ENCODE assay signal across 8 cellular contexts in the genomic region with DNA sequence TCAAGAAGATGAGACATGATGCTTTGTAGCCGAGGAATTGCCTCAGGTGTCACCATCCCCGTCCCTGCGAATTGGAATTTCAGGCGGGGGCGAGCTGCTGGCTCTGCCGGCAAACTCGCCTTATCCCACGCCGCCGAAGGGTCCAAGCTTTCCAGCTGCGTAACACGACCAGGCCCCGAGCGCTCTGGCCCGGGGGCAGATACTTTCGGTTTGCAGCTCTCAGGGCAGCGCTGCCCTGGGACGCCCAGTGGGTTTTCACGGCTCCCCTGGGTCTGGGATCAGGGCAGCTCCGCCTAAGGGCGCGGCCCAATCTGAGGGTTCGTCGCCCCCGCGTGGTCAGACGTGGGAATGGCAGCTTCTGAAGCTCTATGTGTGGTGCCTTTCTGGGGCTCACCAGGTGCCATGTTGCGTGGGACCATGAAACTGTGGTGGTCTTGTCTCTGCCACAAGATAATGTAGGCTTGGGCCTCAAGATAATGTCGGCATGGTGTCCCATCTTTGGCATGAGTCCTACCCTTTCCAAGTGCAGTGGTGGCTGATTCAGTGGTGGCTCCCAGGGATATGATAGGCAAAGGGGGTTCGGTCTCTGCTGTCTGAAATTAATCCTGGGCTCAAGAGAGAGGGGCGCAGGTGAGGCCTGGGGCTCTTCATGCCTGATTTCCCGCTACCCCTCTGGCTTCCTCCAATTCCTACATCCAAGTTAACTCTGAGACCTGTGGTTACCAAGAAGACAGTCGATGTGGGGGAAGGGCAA. TPM values are rescaled to one million over a fixed set of nuclear protein-coding genes. Genes with fewer than 3 reads are reported as not detected.
DNase-seq lines count a peak whose midpoint lies in the region; ATAC-seq and TF ChIP-seq lines count a peak whose summit lies in the region.

No MANE protein-coding gene starts in this region.

- peak overlapping the region; percentile 84 to 86 for H3K27ac ChIP-seq in coronary artery

- ATAC-seq in HG03139 (IDR thresholded peaks at IDR 0.05; ENCODE audit: unreplicated experiment): peak; percentile 57
- peak; percentile 100 for ATAC-seq in left lobe of liver

- H3K27me3 Mint-ChIP-seq in activated CD4-positive, alpha-beta T cell treated with anti-CD3 and anti-CD28 coated beads, Interleukin-2, amount 10 ng/mL, durations not matched to agents 24 days and 14 days: peaks cover 2% of the 10 kb centered on the region

- H3K27ac Mint-ChIP-seq in activated CD4-positive, alpha-beta T cell treated with anti-CD3 and anti-CD28 coated beads, Interleukin-2, amount 10 ng/mL, durations not matched to agents 24 days and 14 days: no peak overlapping the region

- peaks cover 17% of the 10 kb centered on the region for H3K4me1 Mint-ChIP-seq in activated CD4-positive, alpha-beta T cell treated with anti-CD3 and anti-CD28 coated beads, Interleukin-2, amount 10 ng/mL, durations not matched to agents 24 days and 14 days

- H3K36me3 Mint-ChIP-seq in activated CD4-positive, alpha-beta T cell treated with anti-CD3 and anti-CD28 coated beads, Interleukin-2, amount 10 ng/mL, durations not matched to agents 24 days and 14 days (ENCODE audit: low read depth): peaks cover 8% of the 10 kb centered on the region

- DNase-seq in SIG-M5 treated with dmso at 0.1 percent for 504 hours (lab: John Stamatoyannopoulos, UW; ENCODE audit: unreplicated experiment) (peak; percentile 50), SIG-M5 (lab: John Stamatoyannopoulos, UW) (no peak), NCI-H226 (peak; percentile 73), coronary artery (ENCODE audit: low spot score) (peak; percentile 92), left lobe of liver (ENCODE audit: low spot score) (peak; percentile 89)
- peak; percentile 96 for DNase-seq in activated CD4-positive, alpha-beta T cell treated with anti-CD3 and anti-CD28 coated beads, Interleukin-2, amount 10 ng/mL, durations not matched to agents 24 days and 14 days
- peak; percentile 83 for DNase-seq in stimulated activated CD4-positive, alpha-beta T cell treated with anti-CD3 and anti-CD28 coated beads, Interleukin-1b, Interleukin-23, amount 100 ng/mL, for 48 hours

- TF ChIP-seq CTCF in coronary artery (IDR thresholded peaks at IDR 0.05): peak; percentile 96

- peak overlapping the region; percentile 84 for H3K4me3 Mint-ChIP-seq in activated CD4-positive, alpha-beta T cell treated with anti-CD3 and anti-CD28 coated beads, Interleukin-2, amount 10 ng/mL, durations not matched to agents 24 days and 14 days

- no peaks in the 10 kb centered on the region for H3K9me3 Mint-ChIP-seq in activated CD4-positive, alpha-beta T cell treated with anti-CD3 and anti-CD28 coated beads, Interleukin-2, amount 10 ng/mL, durations not matched to agents 24 days and 14 days

- intact Hi-C loops in activated CD4-positive, alpha-beta T cell treated with anti-CD3 and anti-CD28 coated beads, Interleukin-2, amount 10 ng/mL, durations not matched to agents 24 days and 14 days (cut with micrococcal nuclease): loop anchor here (1.0 to 2.0 kb wide), 4 partner anchors 20 to 118 kb away; a partner anchor contains a TSS

- H3K4me3 ChIP-seq in coronary artery: peak overlapping the region; percentile 75

RNA-seq across cellular contexts. Expression of a gene that starts 21.0 kb away (rescaled TPM):
- total RNA-seq in activated CD4-positive, alpha-beta T cell treated with anti-CD3 and anti-CD28 coated beads, Interleukin-2, amount 10 ng/mL, durations not matched to agents 24 days and 14 days: 84.7 and 86.6 TPM in 2 replicates
- total RNA-seq in left lobe of liver: 36.0 TPM

RNA-seq across cellular contexts. Expression of a gene that starts 28.8 kb away (rescaled TPM):
- 19.9 and 25.2 TPM in 2 replicates for total RNA-seq in activated CD4-positive, alpha-beta T cell treated with anti-CD3 and anti-CD28 coated beads, Interleukin-2, amount 10 ng/mL, durations not matched to agents 24 days and 14 days
- total RNA-seq in left lobe of liver: 2.9 TPM

RNA-seq across cellular contexts. Expression of a gene that starts 32.6 kb away (rescaled TPM):
- not detected in 2 replicates for total RNA-seq in activated CD4-positive, alpha-beta T cell treated with anti-CD3 and anti-CD28 coated beads, Interleukin-2, amount 10 ng/mL, durations not matched to agents 24 days and 14 days
- total RNA-seq in left lobe of liver: 3.7 TPM

RNA-seq across cellular contexts. Expression of a gene that starts 58.8 kb away (rescaled TPM):
- total RNA-seq in activated CD4-positive, alpha-beta T cell treated with anti-CD3 and anti-CD28 coated beads, Interleukin-2, amount 10 ng/mL, durations not matched to agents 24 days and 14 days: 0.12 TPM in 1 of 2 replicates, not detected in the other
- total RNA-seq in left lobe of liver: not detected
